Comparison of ENCODE assay signal across 9 cellular contexts in the genomic region with DNA sequence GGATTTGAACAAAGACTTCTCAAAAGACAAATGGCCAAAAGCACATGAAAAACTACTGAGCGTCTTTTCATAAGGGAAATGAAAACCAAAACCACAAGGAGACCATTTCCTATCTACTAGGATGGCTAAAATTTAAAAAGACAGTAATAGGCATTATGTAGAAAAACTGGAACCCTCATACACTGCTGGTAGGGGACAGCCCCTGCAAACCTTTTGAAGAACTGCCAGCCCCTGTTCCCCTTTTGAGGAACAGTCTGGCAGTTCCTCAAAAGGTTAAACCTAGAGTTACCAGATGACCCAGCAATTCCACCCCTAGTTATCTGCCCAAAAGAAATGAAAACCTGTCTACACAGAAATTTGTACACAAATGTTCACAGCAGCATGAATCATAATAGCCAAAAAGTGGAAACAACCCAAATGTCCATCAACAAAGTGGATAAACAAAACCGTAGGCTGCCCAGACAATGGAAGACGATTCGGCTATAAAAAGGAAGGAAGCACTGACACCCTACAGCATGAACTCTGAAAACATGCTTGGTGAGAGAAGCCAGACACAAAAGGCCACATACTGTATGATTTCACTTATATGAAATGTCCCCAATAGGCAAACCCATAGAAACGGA. TPM values are rescaled to one million over a fixed set of nuclear protein-coding genes. Genes with fewer than 3 reads are reported as not detected.
DNase-seq lines count a peak whose midpoint lies in the region; ATAC-seq, FAIRE-seq and TF ChIP-seq lines count a peak whose summit lies in the region.
"Had no signal": no experiment of that assay in that cellular context is flagged by ENCODE, and none has a peak within 500 bp of the region (broad histone marks: within the 10 kb centered on the region; RNA-seq: fewer than 3 reads in every experiment).

No MANE protein-coding gene starts in this region.

- H2BK15ac ChIP-seq in mesendoderm (replicated peaks; ENCODE audit: low read depth), result no peak overlapping the region

- H3K79me1 ChIP-seq in mesendoderm (ENCODE audit: low read length), result no peaks in the 10 kb centered on the region

- FAIRE-seq in GM19239 (lab: Jason Lieb, UNC), result peak; percentile 97
- peak; percentile 89 for FAIRE-seq in GM12878 (lab: Jason Lieb, UNC)
- FAIRE-seq: H1 had no signal

- no peak for TF ChIP-seq RAD21 in GM12878 (IDR thresholded peaks at IDR 0.05; ENCODE audit: insufficient read depth, low read depth, low read length)

- no peak overlapping the region for H3K56ac ChIP-seq in mesendoderm (ENCODE audit: low read length)

- H2AK5ac ChIP-seq in mesendoderm (ENCODE audit: low read length), result no peak overlapping the region

- H3K9ac ChIP-seq in GM12878 (ENCODE audit: control insufficient read depth, insufficient read depth, low read length), result peak overlapping the region; percentile 43; the same call in 1 of the 2 replicates
- H3K9ac ChIP-seq in skeletal muscle tissue (ENCODE audit: low read depth in 1 of 3, low read length in 3 of 3), result no peak overlapping the region
- no peak overlapping the region for H3K9ac ChIP-seq in mesendoderm (ENCODE audit: low read length)

- intact Hi-C loops in GM12878 (cut with micrococcal nuclease; ENCODE audit: unreplicated experiment), result loop anchor here (10.0 kb wide), 2 partner anchors 99 to 439 kb away; a partner anchor contains a TSS

- H3K9me3 ChIP-seq in GM12878 (replicated peaks; ENCODE audit: control insufficient read depth, insufficient read depth, low read length) (no peaks in the 10 kb centered on the region), skeletal muscle tissue (ENCODE audit: control insufficient read depth in 3 of 3, low read length in 3 of 3) (no peaks in the 10 kb centered on the region)

- peak; percentile 82 for ATAC-seq in GM12878
- ATAC-seq in GM19395 (IDR thresholded peaks at IDR 0.05; ENCODE audit: unreplicated experiment), result no peak
- ATAC-seq in HG02938 (IDR thresholded peaks at IDR 0.05; ENCODE audit: unreplicated experiment), result no peak

- in situ Hi-C loops in GM12878 (cut with MboI), result loop anchor here (10.0 kb wide), 1 partner anchor 439 kb away; a partner anchor contains a TSS

- H3K79me2 ChIP-seq in GM12878 (ENCODE audit: control insufficient read depth, insufficient read depth, low read length) (no peaks in the 10 kb centered on the region; the same call in 1 of the 2 replicates), mesendoderm (ENCODE audit: control insufficient read depth, insufficient read depth, low read length) (no peaks in the 10 kb centered on the region)

- peak overlapping the region; percentile 35 for H2AFZ ChIP-seq in GM12878 (ENCODE audit: control insufficient read depth, low read depth, low read length)

- H3K27me3 ChIP-seq in HL-60 (ENCODE audit: insufficient read depth, poor library complexity, severe bottlenecking) (no peaks in the 10 kb centered on the region), GM12878 (replicated peaks in 1 of 2; ENCODE audit: control insufficient read depth in 2 of 2, insufficient read depth in 2 of 2, low read length in 1 of 2) (no peaks in the 10 kb centered on the region), skeletal muscle tissue (ENCODE audit: control insufficient read depth in 3 of 3, insufficient read depth in 3 of 3, low read length in 3 of 3) (no peaks in the 10 kb centered on the region), mesendoderm (ENCODE audit: insufficient read depth, low read length, poor library complexity) (no peaks in the 10 kb centered on the region)

- no peaks in the 10 kb centered on the region for H4K20me1 ChIP-seq in GM12878 (ENCODE audit: control insufficient read depth, insufficient read depth)

- no peak for DNase-seq in GM19239 (ENCODE audit: insufficient read length, low spot score)
- peak in 1 of 2 experiments; percentile 88 for DNase-seq in HL-60 (ENCODE audit: low read depth in 1 of 2, low spot score in 1 of 2)
- DNase-seq in GM12878 (ENCODE audit: low read depth, low spot score), result peak; percentile 52
- no peak for DNase-seq in mesendoderm
- no peak for DNase-seq in NK-92 (lab: John Stamatoyannopoulos, UW; ENCODE audit: unreplicated experiment)

- TF ChIP-seq POLR2A in GM12878 (IDR thresholded peaks at IDR 0.05; ENCODE audit: low read depth, low read length), result no peak

- no TSS peak for BruUV-seq in GM12878 (replicated peaks; lab: Mats Ljungman, UMichigan)

- 9% methylated on average over 5 of the region's 5 CpGs for WGBS in GM12878 (ENCODE audit: insufficient coverage, insufficient replicate concordance, low lambda C conversion rate, missing lambda C conversion rate)
- no CpG with 5 or more reads among the region's 5 CpGs for WGBS in mesendoderm (ENCODE audit: extremely low coverage, insufficient coverage, low lambda C conversion rate)

- TF ChIP-seq EP300 in GM12878 (IDR thresholded peaks at IDR 0.05; ENCODE audit: borderline replicate concordance in 1 of 2, control insufficient read depth in 1 of 2, low read depth in 2 of 2, low read length in 2 of 2), result no peak

- H3K27ac ChIP-seq in HL-60 (replicated peaks) (peak overlapping the region; percentile 68), GM12878 (ENCODE audit: control insufficient read depth, insufficient read depth) (peak overlapping the region; percentile 77), skeletal muscle tissue (ENCODE audit: low read depth, low read length) (peak overlapping the region; percentile 50), mesendoderm (ENCODE audit: low read depth, low read length) (no peak overlapping the region)

- H2BK120ac ChIP-seq in mesendoderm (ENCODE audit: low read depth, low read length), result no peak overlapping the region

- H3K23ac ChIP-seq in mesendoderm (ENCODE audit: low read length), result no peak overlapping the region

- peaks cover 7 to 29% of the 10 kb centered on the region in 2 experiments; a peak in 3 of 4 replicates for H3K36me3 ChIP-seq in GM12878 (ENCODE audit: control insufficient read depth in 2 of 2, insufficient read depth in 2 of 2, low read length in 1 of 2)
- peaks cover 15 to 26% (median 18%) of the 10 kb centered on the region in 3 donors for H3K36me3 ChIP-seq in skeletal muscle tissue (ENCODE audit: control insufficient read depth in 3 of 3, insufficient read depth in 3 of 3, low read length in 3 of 3)
- H3K36me3 ChIP-seq in mesendoderm (ENCODE audit: control insufficient read depth, insufficient read depth, low read length), result no peaks in the 10 kb centered on the region

- CTCF ChIA-PET in GM12878 (lab: Yijun Ruan, JAX), result interaction anchor here (0.7 to 6.7 kb wide), 5 partner anchors 10 to 108 kb away, joined by 3 to 65 read pairs (median 18); a partner anchor contains a TSS

- SMC1A ChIA-PET in GM12878 (lab: Charles Lee; ENCODE audit: uncharacterized antibody, unreplicated experiment), result interaction anchor here (0.9 to 2.3 kb wide), 11 partner anchors 9 to 126 kb away, joined by 3 to 11 read pairs (median 5); a partner anchor contains a TSS

- no peak overlapping the region for H3K4ac ChIP-seq in mesendoderm (ENCODE audit: low read depth, low read length)

- TF ChIP-seq CTCF in HL-60 (IDR thresholded peaks at IDR 0.05; ENCODE audit: insufficient read depth, low read length) (no peak), GM12878 (IDR thresholded peaks at IDR 0.05 in 2 of 3, conservative IDR thresholded peaks at IDR 0.05 in 1 of 3; ENCODE audit: control insufficient read depth in 2 of 3, extremely low read depth in 1 of 3, insufficient read depth in 1 of 3, low read depth in 3 of 3, low read length in 3 of 3) (no peak)

- H3K4me3 ChIP-seq in HL-60 (replicated peaks; ENCODE audit: insufficient read depth, low read length) (no peak overlapping the region), GM12878 (peak overlapping the region; percentile 25; the same call in 1 of the 2 replicates), skeletal muscle tissue (ENCODE audit: low read length in 3 of 3) (no peak overlapping the region), mesendoderm (ENCODE audit: low read length) (no peak overlapping the region)

- POLR2A ChIA-PET in GM12878 (lab: Charles Lee), result interaction anchor here (1.9 to 2.7 kb wide), 2 partner anchors 11 to 14 kb away, joined by 4 to 6 read pairs; no protein-coding TSS in a partner anchor

- H3K4me1 ChIP-seq in GM12878 (ENCODE audit: control insufficient read depth, insufficient read depth, low read length), result peaks cover 23% of the 10 kb centered on the region
- H3K4me1 ChIP-seq in skeletal muscle tissue (ENCODE audit: control insufficient read depth in 3 of 3, insufficient read depth in 3 of 3, low read length in 3 of 3), result peaks cover 30 to 44% (median 34%) of the 10 kb centered on the region in 3 donors
- no peaks in the 10 kb centered on the region for H3K4me1 ChIP-seq in mesendoderm (ENCODE audit: control insufficient read depth, low read depth, low read length)

- peak overlapping the region; percentile 36 for H3K4me2 ChIP-seq in GM12878 (ENCODE audit: control insufficient read depth, insufficient read depth)
- no peak overlapping the region for H3K4me2 ChIP-seq in mesendoderm (ENCODE audit: low read length)

- H4K8ac ChIP-seq in mesendoderm (ENCODE audit: low read depth, low read length), result no peak overlapping the region

- H3K18ac ChIP-seq in mesendoderm (ENCODE audit: low read length), result no peak overlapping the region

- RAD21 ChIA-PET in GM12878 (lab: Charles Lee; ENCODE audit: unreplicated experiment), result interaction anchor here (1.2 to 1.8 kb wide), 5 partner anchors 9 to 70 kb away, joined by 3 to 12 read pairs (median 5); a partner anchor contains a TSS

- no peak overlapping the region for H2BK5ac ChIP-seq in mesendoderm (ENCODE audit: low read length)

- H4K5ac ChIP-seq in mesendoderm (ENCODE audit: low read length), result no peak overlapping the region

RNA-seq across cellular contexts. Expression of a gene that starts 22.9 kb away (rescaled TPM):
- 11.0 and 13.8 TPM in 2 replicates for total RNA-seq in GM12878 (2013; cell fraction: nucleolus; rRNA removed)
- 14.2 and 15.6 TPM in 2 replicates for total RNA-seq in GM12878 (2014; rRNA removed)
- 7.6 and 9.1 TPM in 2 replicates for total RNA-seq in GM12878 (2014; rRNA removed; fragmentation: Illumina TruSeq; extraction: Trizol)
- total RNA-seq in GM12878 (2021), result 27.8 and 28.2 TPM in 2 replicates
- 7.1 TPM for polyA plus RNA-seq in GM12878 (2011; ENCODE audit: low read depth)
- 3.1 and 11.0 TPM in 2 replicates for polyA plus RNA-seq in GM12878 (2011; rRNA removed)
- polyA plus RNA-seq in GM12878 (2011; cell fraction: cytosol; rRNA removed), result 10.3 and 14.9 TPM in 2 replicates
- 16.2 and 17.7 TPM in 2 replicates for polyA plus RNA-seq in GM12878 (2011; cell fraction: nucleus; rRNA removed)
- 15.1 and 15.2 TPM in 2 replicates for polyA plus RNA-seq in GM12878 (2012)
- 10.3 and 17.5 TPM in 2 replicates for polyA plus RNA-seq in GM12878 (2014; fragmentation: Illumina TruSeq; extraction: Trizol)
- polyA plus RNA-seq in GM12878 (2014; fragmentation: Nextera tagmentation; extraction: Ambion mirVana), result 1 to 10 TPM; 6.1 to 7.2 TPM
- 11.5 and 12.0 TPM in 2 replicates for polyA plus RNA-seq in GM12878 (2014; rRNA removed)
- 10 to 100 TPM; 29.4 to 32.4 TPM for polyA plus RNA-seq in GM12878 (2016; fragmentation: Nextera tagmentation; extraction: Ambion mirVana)
- 8.3 and 8.5 TPM in 2 replicates for polyA minus RNA-seq in GM12878 (2011; rRNA and poly(A)+ RNA removed)
- 8.6 TPM in 2 replicates for polyA minus RNA-seq in GM12878 (2011; cell fraction: cytosol; rRNA and poly(A)+ RNA removed)
- 5.6 and 6.6 TPM in 2 replicates for polyA minus RNA-seq in GM12878 (2011; cell fraction: nucleus; rRNA and poly(A)+ RNA removed)
- total RNA-seq in skeletal muscle tissue, result 7.8 TPM
- polyA plus RNA-seq in mesendoderm (2013, experiment 1 of 2), result 27.3 TPM
- polyA plus RNA-seq in mesendoderm (2013, experiment 2 of 2), result 28.1 TPM

RNA-seq across cellular contexts. Expression of a gene that starts 39.5 kb away (rescaled TPM):
- total RNA-seq in GM12878 (2013; cell fraction: nucleolus; rRNA removed), result 23.0 and 24.2 TPM in 2 replicates
- total RNA-seq in GM12878 (2014; rRNA removed), result 58.9 and 61.9 TPM in 2 replicates
- total RNA-seq in GM12878 (2014; rRNA removed; fragmentation: Illumina TruSeq; extraction: Trizol), result 47.7 and 51.2 TPM in 2 replicates
- 53.3 and 56.2 TPM in 2 replicates for total RNA-seq in GM12878 (2021)
- 19.3 TPM for polyA plus RNA-seq in GM12878 (2011; ENCODE audit: low read depth)
- polyA plus RNA-seq in GM12878 (2011; rRNA removed), result 50.4 and 56.7 TPM in 2 replicates
- 66.7 and 89.0 TPM in 2 replicates for polyA plus RNA-seq in GM12878 (2011; cell fraction: cytosol; rRNA removed)
- polyA plus RNA-seq in GM12878 (2011; cell fraction: nucleus; rRNA removed), result 39.7 and 44.0 TPM in 2 replicates
- polyA plus RNA-seq in GM12878 (2012), result 29.2 and 32.3 TPM in 2 replicates
- polyA plus RNA-seq in GM12878 (2014; fragmentation: Illumina TruSeq; extraction: Trizol), result 47.8 and 61.5 TPM in 2 replicates
- 10 to 100 TPM; 26.4 to 37.7 TPM for polyA plus RNA-seq in GM12878 (2014; fragmentation: Nextera tagmentation; extraction: Ambion mirVana)
- polyA plus RNA-seq in GM12878 (2014; rRNA removed), result 70.6 and 70.8 TPM in 2 replicates
- polyA plus RNA-seq in GM12878 (2016; fragmentation: Nextera tagmentation; extraction: Ambion mirVana), result 100 to 1,000 TPM in 1 of 2 experiments, 10 to 100 TPM in 1; 85.7 to 111 TPM
- 53.3 and 62.8 TPM in 2 replicates for polyA minus RNA-seq in GM12878 (2011; rRNA and poly(A)+ RNA removed)
- polyA minus RNA-seq in GM12878 (2011; cell fraction: cytosol; rRNA and poly(A)+ RNA removed), result 14.0 and 16.1 TPM in 2 replicates
- polyA minus RNA-seq in GM12878 (2011; cell fraction: nucleus; rRNA and poly(A)+ RNA removed), result 10.4 and 24.4 TPM in 2 replicates
- 31.8 TPM for total RNA-seq in skeletal muscle tissue
- 37.2 TPM for polyA plus RNA-seq in mesendoderm (2013, experiment 1 of 2)
- polyA plus RNA-seq in mesendoderm (2013, experiment 2 of 2), result 36.2 TPM

RNA-seq across cellular contexts. Expression of a gene that starts 40.4 kb away (rescaled TPM):
- 0.22 and 0.35 TPM in 2 replicates for total RNA-seq in GM12878 (2013; cell fraction: nucleolus; rRNA removed)
- not detected in 2 replicates for total RNA-seq in GM12878 (2014; rRNA removed)
- total RNA-seq in GM12878 (2014; rRNA removed; fragmentation: Illumina TruSeq; extraction: Trizol), result not detected in 2 replicates
- 0.05 and 0.08 TPM in 2 replicates for total RNA-seq in GM12878 (2021)
- not detected for polyA plus RNA-seq in GM12878 (2011; ENCODE audit: low read depth)
- polyA plus RNA-seq in GM12878 (2011; rRNA removed), result 0.01 TPM in 1 of 2 replicates, not detected in the other
- 0.01 TPM in 1 of 2 replicates, not detected in the other for polyA plus RNA-seq in GM12878 (2011; cell fraction: cytosol; rRNA removed)
- polyA plus RNA-seq in GM12878 (2011; cell fraction: nucleus; rRNA removed), result 0.04 TPM in 2 replicates
- 0.06 TPM in 1 of 2 replicates, not detected in the other for polyA plus RNA-seq in GM12878 (2012)
- polyA plus RNA-seq in GM12878 (2014; fragmentation: Illumina TruSeq; extraction: Trizol), result 0.01 TPM in 1 of 2 replicates, not detected in the other
- polyA plus RNA-seq in GM12878 (2014; fragmentation: Nextera tagmentation; extraction: Ambion mirVana), result not detected
- polyA plus RNA-seq in GM12878 (2014; rRNA removed), result 0.04 TPM in 1 of 2 replicates, not detected in the other
- not detected for polyA plus RNA-seq in GM12878 (2016; fragmentation: Nextera tagmentation; extraction: Ambion mirVana)
- 0.15 TPM in 1 of 2 replicates, not detected in the other for polyA minus RNA-seq in GM12878 (2011; rRNA and poly(A)+ RNA removed)
- polyA minus RNA-seq in GM12878 (2011; cell fraction: cytosol; rRNA and poly(A)+ RNA removed), result not detected in 2 replicates
- not detected in 2 replicates for polyA minus RNA-seq in GM12878 (2011; cell fraction: nucleus; rRNA and poly(A)+ RNA removed)
- 0.52 TPM for total RNA-seq in skeletal muscle tissue
- 0.20 TPM for polyA plus RNA-seq in mesendoderm (2013, experiment 1 of 2)
- polyA plus RNA-seq in mesendoderm (2013, experiment 2 of 2), result 0.27 TPM

RNA-seq across cellular contexts. Expression of a gene that starts 41.3 kb away (rescaled TPM):
- total RNA-seq in GM12878 (2013; cell fraction: nucleolus; rRNA removed), result 33.4 and 44.6 TPM in 2 replicates
- total RNA-seq in GM12878 (2014; rRNA removed) (69.7 and 74.8 TPM in 2 replicates), GM12878 (2014; rRNA removed; fragmentation: Illumina TruSeq; extraction: Trizol) (41.6 and 52.5 TPM in 2 replicates), GM12878 (2021) (66.0 and 72.4 TPM in 2 replicates), skeletal muscle tissue (14.1 TPM)
- polyA plus RNA-seq in GM12878 (2011; ENCODE audit: low read depth), result 30.3 TPM
- polyA plus RNA-seq in GM12878 (2011; rRNA removed) (19.9 and 33.7 TPM in 2 replicates), GM12878 (2014; fragmentation: Illumina TruSeq; extraction: Trizol) (14.9 and 36.5 TPM in 2 replicates), GM12878 (2014; fragmentation: Nextera tagmentation; extraction: Ambion mirVana) (10 to 100 TPM in 1 of 2 experiments, 1 to 10 TPM in 1; 4.8 to 11.2 TPM), GM12878 (2014; rRNA removed) (74.2 and 74.4 TPM in 2 replicates), GM12878 (2016; fragmentation: Nextera tagmentation; extraction: Ambion mirVana) (100 to 1,000 TPM in 1 of 2 experiments, 10 to 100 TPM in 1; 84.1 to 102 TPM)
- 84.5 and 92.5 TPM in 2 replicates for polyA plus RNA-seq in GM12878 (2011; cell fraction: cytosol; rRNA removed)
- 54.1 and 72.8 TPM in 2 replicates for polyA plus RNA-seq in GM12878 (2011; cell fraction: nucleus; rRNA removed)
- polyA plus RNA-seq in GM12878 (2012), result 39.9 and 42.7 TPM in 2 replicates
- polyA minus RNA-seq in GM12878 (2011; rRNA and poly(A)+ RNA removed), result 32.2 and 58.4 TPM in 2 replicates
- polyA minus RNA-seq in GM12878 (2011; cell fraction: cytosol; rRNA and poly(A)+ RNA removed), result 16.3 and 19.1 TPM in 2 replicates
- polyA minus RNA-seq in GM12878 (2011; cell fraction: nucleus; rRNA and poly(A)+ RNA removed), result 9.1 and 22.4 TPM in 2 replicates
- polyA plus RNA-seq in mesendoderm (2013, experiment 1 of 2), result 67.1 TPM
- polyA plus RNA-seq in mesendoderm (2013, experiment 2 of 2), result 67.6 TPM
